Comparison of ENCODE assay signal across 14 cellular contexts in genomic region chr16:2854700-2855309, GRCh38. TPM values are rescaled to one million over a fixed set of nuclear protein-coding genes. Genes with fewer than 3 reads are reported as not detected.
DNase-seq lines count a peak whose midpoint lies in the region; ATAC-seq, FAIRE-seq and TF ChIP-seq lines count a peak whose summit lies in the region.
"Had no signal": no experiment of that assay in that cellular context is flagged by ENCODE, and none has a peak within 500 bp of the region (broad histone marks: within the 10 kb centered on the region; RNA-seq: fewer than 3 reads in every experiment).

No MANE protein-coding gene starts in this region.

- H3K4me1 ChIP-seq in foreskin keratinocyte: peaks cover 6% of the 10 kb centered on the region

- peaks cover 2% of the 10 kb centered on the region for H3K27me3 ChIP-seq in foreskin keratinocyte

- H3K27ac ChIP-seq in 22Rv1: no peak overlapping the region
- H3K27ac ChIP-seq in foreskin keratinocyte: no peak overlapping the region
- H3K27ac ChIP-seq in caudate nucleus (ENCODE audit: low read depth, low read length): no peak overlapping the region

- DNase-seq in ELR (ENCODE audit: low read depth): peak; percentile 27
- peak; percentile 22 for DNase-seq in RCC 7860 (ENCODE audit: low spot score)
- DNase-seq in foreskin keratinocyte: no peak
- no peak for DNase-seq in NCI-H226
- DNase-seq in NK-92 (lab: John Stamatoyannopoulos, UW; ENCODE audit: unreplicated experiment): no peak
- DNase-seq in caudate nucleus (lab: John Stamatoyannopoulos, UW): no peak
- DNase-seq: activated CD4-positive, alpha-beta T cell treated with anti-CD3 and anti-CD28 coated beads, Interleukin-2, amount 50 U/mL, for 4 hours; DMS79 treated with DMSO at 0.1 percent for 48 hours; stimulated activated CD4-positive, alpha-beta T cell treated with anti-CD3 and anti-CD28 coated beads, Interleukin-1b, Interleukin-23, amount 100 ng/mL, for 48 hours had no signal

- peak; percentile 75 for TF ChIP-seq CTCF in 22Rv1 (IDR thresholded peaks at IDR 0.05)
- peak; percentile 67 for TF ChIP-seq CTCF in foreskin keratinocyte (conservative IDR thresholded peaks at IDR 0.05)

- FAIRE-seq in RCC 7860 (lab: Jason Lieb, UNC): peak; percentile 62

- no peak for ATAC-seq in foreskin keratinocyte
- ATAC-seq in HG02642 (IDR thresholded peaks at IDR 0.05; ENCODE audit: poor library complexity, unreplicated experiment): no peak

RNA-seq across cellular contexts. Expression of gene PRSS22, which starts 3.2 kb away (rescaled TPM):
- 1.3 and 2.1 TPM in 2 replicates for total RNA-seq in foreskin keratinocyte
- polyA plus RNA-seq in foreskin keratinocyte: 2.2 and 2.5 TPM in 2 replicates
- total RNA-seq: mesenteric fat pad, NCI-H460 had no signal

RNA-seq across cellular contexts. Expression of gene ZG16B, which starts 24.7 kb away (rescaled TPM):
- total RNA-seq in foreskin keratinocyte: 0.60 and 0.68 TPM in 2 replicates
- 0.78 and 0.95 TPM in 2 replicates for polyA plus RNA-seq in foreskin keratinocyte
- total RNA-seq: mesenteric fat pad had no signal

RNA-seq across cellular contexts. Expression of gene FLYWCH2, which starts 28.2 kb away (rescaled TPM):
- total RNA-seq in foreskin keratinocyte: 36.1 and 38.4 TPM in 2 replicates
- polyA plus RNA-seq in foreskin keratinocyte: 44.5 and 48.4 TPM in 2 replicates

RNA-seq across cellular contexts. Expression of gene PRSS21, which starts 37.8 kb away (rescaled TPM):
- 5.6 and 8.1 TPM in 2 replicates for total RNA-seq in foreskin keratinocyte
- polyA plus RNA-seq in foreskin keratinocyte: 10.8 and 11.2 TPM in 2 replicates
- total RNA-seq: mesenteric fat pad, NCI-H460 had no signal

RNA-seq across cellular contexts. Expression of gene PRSS41, which starts 56.5 kb away (rescaled TPM):
- total RNA-seq in foreskin keratinocyte: not detected in 2 replicates
- polyA plus RNA-seq in foreskin keratinocyte: not detected in 2 replicates
- total RNA-seq: mesenteric fat pad, NCI-H460, ureter had no signal

Comparison
In these comparisons a context has a peak if more than half of its experiments do, and no peak if none do; other contexts are left out.
1. DNase-seq: peak in ELR (single experiment) and RCC 7860 (single experiment); none in foreskin keratinocyte (0 of 2), NCI-H226 (single experiment), NK-92 (single experiment) and caudate nucleus (0 of 61).